Comparison of ENCODE assay signal across 9 cellular contexts in the genomic region with DNA sequence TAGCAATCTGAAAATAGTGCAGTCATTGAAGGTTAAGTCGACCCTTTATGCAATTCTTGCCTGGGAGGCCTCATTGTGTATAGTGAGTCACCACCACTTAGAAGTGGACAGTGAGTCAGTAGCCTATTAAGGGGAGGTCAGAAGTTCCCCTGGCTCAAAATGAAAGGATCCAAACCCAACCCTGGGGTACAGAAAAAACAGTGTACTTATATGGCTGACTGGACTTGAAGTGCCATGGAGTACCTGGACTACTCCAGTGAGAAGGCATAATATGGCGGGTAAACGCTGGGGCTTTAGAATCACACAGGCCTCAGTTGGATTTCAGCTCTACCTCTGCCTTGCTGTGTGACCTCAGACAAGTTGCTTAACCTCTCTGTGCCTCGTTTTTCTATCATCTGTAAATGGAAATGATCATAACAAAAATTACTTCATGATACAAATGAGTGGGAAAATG. TPM values are rescaled to one million over a fixed set of nuclear protein-coding genes. Genes with fewer than 3 reads are reported as not detected.
DNase-seq lines count a peak whose midpoint lies in the region; ATAC-seq, FAIRE-seq and TF ChIP-seq lines count a peak whose summit lies in the region.
"Had no signal": no experiment of that assay in that cellular context is flagged by ENCODE, and none has a peak within 500 bp of the region (broad histone marks: within the 10 kb centered on the region; RNA-seq: fewer than 3 reads in every experiment).

No MANE protein-coding gene starts in this region.

- peak; percentile 55 for ATAC-seq in lung (ENCODE audit: insufficient read depth, low FRiP score)
- ATAC-seq in HG03139 (IDR thresholded peaks at IDR 0.05; ENCODE audit: unreplicated experiment): no peak
- no peak for ATAC-seq in HG03097 (IDR thresholded peaks at IDR 0.05; ENCODE audit: low FRiP score, unreplicated experiment)
- no peak for ATAC-seq in HG03442 (IDR thresholded peaks at IDR 0.05; ENCODE audit: unreplicated experiment)

- POLR2A ChIA-PET in HEK293 (lab: Yijun Ruan, JAX): interaction anchor here (2.0 to 3.7 kb wide), 2 partner anchors 60 to 132 kb away, joined by 4 to 41 read pairs; a partner anchor contains a TSS

- no peaks in the 10 kb centered on the region for H3K9me3 ChIP-seq in HEK293 (ENCODE audit: control insufficient read depth, insufficient read depth, low read depth, low read length)
- H3K9me3 ChIP-seq in lung (ENCODE audit: control insufficient read depth in 2 of 2, insufficient read depth in 1 of 2, low read length in 1 of 2): no peaks in the 10 kb centered on the region

- H3K27ac ChIP-seq in HEK293 (ENCODE audit: extremely low read depth, low read depth, low read length) (no peak overlapping the region), lung (ENCODE audit: low read depth in 1 of 2, low read length in 1 of 2) (peak overlapping the region in 1 of 2 donors; percentile 94)

- DNase-seq in amniotic stem cell (lab: John Stamatoyannopoulos, UW): peak; percentile 82
- DNase-seq in lung (ENCODE audit: low spot score): peak; percentile 57
- no peak for DNase-seq in NCI-H1105 (lab: John Stamatoyannopoulos, UW)
- DNase-seq: NCI-H510A treated with DMSO at 0.1 percent for 48 hours had no signal

- H3K4me1 ChIP-seq in HEK293 (ENCODE audit: control insufficient read depth, insufficient read depth, low read length) (peaks cover 12% of the 10 kb centered on the region), lung (ENCODE audit: control insufficient read depth in 2 of 2, insufficient read depth in 2 of 2, low read length in 2 of 2) (peaks cover 0 to 8% of the 10 kb centered on the region in 2 donors)

- TF ChIP-seq CTCF in HEK293 (tag by site-specific recombination; IDR thresholded peaks at IDR 0.05) (no peak), lung (IDR thresholded peaks at IDR 0.05; ENCODE audit: control extremely low read depth, extremely low read depth) (no peak)

- H3K4me3 ChIP-seq in HEK293 (ENCODE audit: low read depth, low read length): no peak overlapping the region
- no peak overlapping the region for H3K4me3 ChIP-seq in lung

- FAIRE-seq in A204.1 (lab: Jason Lieb, UNC): peak; percentile 25

- H3K27me3 ChIP-seq in lung (ENCODE audit: control insufficient read depth, insufficient read depth): no peaks in the 10 kb centered on the region

- CTCF ChIA-PET in HEK293 (lab: Yijun Ruan, JAX): no interaction called here

- WGBS in lung, 2 donors: 55 to 78% methylated on average over 4 of the region's 4 CpGs

- H3K36me3 ChIP-seq in HEK293 (ENCODE audit: control insufficient read depth in 2 of 2, insufficient read depth in 1 of 2, low read length in 2 of 2): no peaks in the 10 kb centered on the region
- H3K36me3 ChIP-seq in lung (ENCODE audit: control insufficient read depth in 2 of 2, insufficient read depth in 2 of 2, low read length in 2 of 2): no peaks in the 10 kb centered on the region

TF ChIP-seq in HEK293, 187 proteins besides CTCF, POLR2A, EP300 and RAD21:
- TF ChIP-seq ZNF394 (tag by site-specific recombination; IDR thresholded peaks at IDR 0.05; ENCODE audit: borderline replicate concordance) (peak; percentile 38; the same call in 1 of the 2 replicates), ZFHX2 (tag by site-specific recombination; conservative IDR thresholded peaks at IDR 0.05) (no peak), ZNF596 (tag by site-specific recombination; IDR thresholded peaks at IDR 0.05) (no peak), ZNF350 (tag by site-specific recombination; IDR thresholded peaks at IDR 0.05) (no peak), GLIS1 (tag by site-specific recombination; IDR thresholded peaks at IDR 0.05) (peak; percentile 32; the same call in 1 of the 2 replicates), YY2 (tag by site-specific recombination; IDR thresholded peaks at IDR 0.05) (no peak), ZNF768 (tag by site-specific recombination; IDR thresholded peaks at IDR 0.05) (peak; percentile 85; the same call in 1 of the 2 replicates)
- TF ChIP-seq, protein P1, sequence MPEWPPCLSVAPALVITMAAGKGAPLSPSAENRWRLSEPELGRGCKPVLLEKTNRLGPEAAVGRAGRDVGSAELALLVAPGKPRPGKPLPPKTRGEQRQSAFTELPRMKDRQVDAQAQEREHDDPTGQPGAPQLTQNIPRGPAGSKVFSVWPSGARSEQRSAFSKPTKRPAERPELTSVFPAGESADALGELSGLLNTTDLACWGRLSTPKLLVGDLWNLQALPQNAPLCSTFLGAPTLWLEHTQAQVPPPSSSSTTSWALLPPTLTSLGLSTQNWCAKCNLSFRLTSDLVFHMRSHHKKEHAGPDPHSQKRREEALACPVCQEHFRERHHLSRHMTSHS (tag by site-specific recombination; IDR thresholded peaks at IDR 0.05): no peak
- TF ChIP-seq, protein P2, sequence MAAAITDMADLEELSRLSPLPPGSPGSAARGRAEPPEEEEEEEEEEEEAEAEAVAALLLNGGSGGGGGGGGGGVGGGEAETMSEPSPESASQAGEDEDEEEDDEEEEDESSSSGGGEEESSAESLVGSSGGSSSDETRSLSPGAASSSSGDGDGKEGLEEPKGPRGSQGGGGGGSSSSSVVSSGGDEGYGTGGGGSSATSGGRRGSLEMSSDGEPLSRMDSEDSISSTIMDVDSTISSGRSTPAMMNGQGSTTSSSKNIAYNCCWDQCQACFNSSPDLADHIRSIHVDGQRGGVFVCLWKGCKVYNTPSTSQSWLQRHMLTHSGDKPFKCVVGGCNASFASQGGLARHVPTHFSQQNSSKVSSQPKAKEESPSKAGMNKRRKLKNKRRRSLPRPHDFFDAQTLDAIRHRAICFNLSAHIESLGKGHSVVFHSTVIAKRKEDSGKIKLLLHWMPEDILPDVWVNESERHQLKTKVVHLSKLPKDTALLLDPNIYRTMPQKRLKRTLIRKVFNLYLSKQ (tag by site-specific recombination; IDR thresholded peaks at IDR 0.05; ENCODE audit: borderline replicate concordance): no peak
- TF ChIP-seq, protein P3, sequence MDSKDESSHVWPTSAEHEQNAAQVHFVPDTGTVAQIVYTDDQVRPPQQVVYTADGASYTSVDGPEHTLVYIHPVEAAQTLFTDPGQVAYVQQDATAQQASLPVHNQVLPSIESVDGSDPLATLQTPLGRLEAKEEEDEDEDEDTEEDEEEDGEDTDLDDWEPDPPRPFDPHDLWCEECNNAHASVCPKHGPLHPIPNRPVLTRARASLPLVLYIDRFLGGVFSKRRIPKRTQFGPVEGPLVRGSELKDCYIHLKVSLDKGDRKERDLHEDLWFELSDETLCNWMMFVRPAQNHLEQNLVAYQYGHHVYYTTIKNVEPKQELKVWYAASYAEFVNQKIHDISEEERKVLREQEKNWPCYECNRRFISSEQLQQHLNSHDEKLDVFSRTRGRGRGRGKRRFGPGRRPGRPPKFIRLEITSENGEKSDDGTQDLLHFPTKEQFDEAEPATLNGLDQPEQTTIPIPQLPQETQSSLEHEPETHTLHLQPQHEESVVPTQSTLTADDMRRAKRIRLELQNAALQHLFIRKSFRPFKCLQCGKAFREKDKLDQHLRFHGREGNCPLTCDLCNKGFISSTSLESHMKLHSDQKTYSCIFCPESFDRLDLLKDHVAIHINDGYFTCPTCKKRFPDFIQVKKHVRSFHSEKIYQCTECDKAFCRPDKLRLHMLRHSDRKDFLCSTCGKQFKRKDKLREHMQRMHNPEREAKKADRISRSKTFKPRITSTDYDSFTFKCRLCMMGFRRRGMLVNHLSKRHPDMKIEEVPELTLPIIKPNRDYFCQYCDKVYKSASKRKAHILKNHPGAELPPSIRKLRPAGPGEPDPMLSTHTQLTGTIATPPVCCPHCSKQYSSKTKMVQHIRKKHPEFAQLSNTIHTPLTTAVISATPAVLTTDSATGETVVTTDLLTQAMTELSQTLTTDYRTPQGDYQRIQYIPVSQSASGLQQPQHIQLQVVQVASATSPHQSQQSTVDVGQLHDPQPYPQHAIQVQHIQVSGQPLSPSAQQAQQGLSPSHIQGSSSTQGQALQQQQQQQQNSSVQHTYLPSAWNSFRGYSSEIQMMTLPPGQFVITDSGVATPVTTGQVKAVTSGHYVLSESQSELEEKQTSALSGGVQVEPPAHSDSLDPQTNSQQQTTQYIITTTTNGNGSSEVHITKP (tag by site-specific recombination; IDR thresholded peaks at IDR 0.05): peak; percentile 54; the same call in 1 of the 2 replicates
- TF ChIP-seq, protein P4, sequence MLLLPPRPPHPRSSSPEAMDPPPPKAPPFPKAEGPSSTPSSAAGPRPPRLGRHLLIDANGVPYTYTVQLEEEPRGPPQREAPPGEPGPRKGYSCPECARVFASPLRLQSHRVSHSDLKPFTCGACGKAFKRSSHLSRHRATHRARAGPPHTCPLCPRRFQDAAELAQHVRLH (tag by site-specific recombination; IDR thresholded peaks at IDR 0.05): peak; percentile 66; the same call in 1 of the 2 replicates

RNA-seq across cellular contexts. Expression of a gene that starts 2.2 kb away (rescaled TPM):
- 10 to 100 TPM; 14.7 to 19.5 TPM for total RNA-seq in lung
- 1 to 10 TPM; 3.2 to 7.4 TPM for polyA plus RNA-seq in lung
